17 cellular contexts compared by ENCODE assay signal in genomic region chr15:81335631-81336030, GRCh38. TPM values are rescaled to one million over a fixed set of nuclear protein-coding genes. Genes with fewer than 3 reads are reported as not detected.
A peak's percentile ranks its signal among the peaks of the same experiment; 100 is the strongest.
DNase-seq lines count a peak whose midpoint lies in the region; ATAC-seq and TF ChIP-seq lines count a peak whose summit lies in the region.
"Had no signal": no experiment of that assay in that cellular context is flagged by ENCODE, and none has a peak within 500 bp of the region (broad histone marks: within the 10 kb centered on the region; RNA-seq: fewer than 3 reads in every experiment).

No MANE protein-coding gene starts in this region.

- H2AK5ac ChIP-seq in trophoblast cell (ENCODE audit: low read length), result no peak overlapping the region

- H3K79me2 ChIP-seq in hepatocyte (no peaks in the 10 kb centered on the region), trophoblast cell (ENCODE audit: control insufficient read depth, insufficient read depth, low read length, poor library complexity) (no peaks in the 10 kb centered on the region)

- no peak overlapping the region for H2BK5ac ChIP-seq in trophoblast cell (ENCODE audit: low read depth, low read length, poor library complexity)

- peak overlapping the region; percentile 97 for H3K23ac ChIP-seq in trophoblast cell (ENCODE audit: low read length)

- no peak overlapping the region for H2BK120ac ChIP-seq in trophoblast cell (ENCODE audit: insufficient read depth, low read length, poor library complexity)

- WGBS in hepatocyte (ENCODE audit: low lambda C conversion rate, missing lambda C conversion rate), result 89% methylated on average over 4 of the region's 4 CpGs
- WGBS in trophoblast cell (ENCODE audit: extremely low coverage, insufficient coverage, insufficient read length), result no CpG with 5 or more reads among the region's 4 CpGs

- H3K36me3 ChIP-seq in left ventricle myocardium inferior, result no peaks in the 10 kb centered on the region
- no peaks in the 10 kb centered on the region for H3K36me3 ChIP-seq in hepatocyte (replicated peaks; ENCODE audit: insufficient read depth, low read depth)
- no peaks in the 10 kb centered on the region for H3K36me3 ChIP-seq in trophoblast cell (ENCODE audit: control insufficient read depth in 1 of 2, insufficient read depth in 2 of 2, low read length in 2 of 2)
- H3K36me3 ChIP-seq: BLaER1 had no signal

- ATAC-seq in left ventricle myocardium superior (no peak), left colon (no peak)

- H2AFZ ChIP-seq in hepatocyte (no peak overlapping the region), trophoblast cell (ENCODE audit: insufficient read depth, low read length, poor library complexity) (no peak overlapping the region)

- H3K9me3 ChIP-seq in left ventricle myocardium inferior (replicated peaks) (no peaks in the 10 kb centered on the region), hepatocyte (ENCODE audit: low read depth) (no peaks in the 10 kb centered on the region), trophoblast cell (ENCODE audit: insufficient read depth, low read depth, low read length) (no peaks in the 10 kb centered on the region)
- H3K9me3 ChIP-seq: BLaER1 had no signal

- H3K9ac ChIP-seq in trophoblast cell (ENCODE audit: low read length), result no peak overlapping the region
- H3K9ac ChIP-seq: BLaER1 had no signal

- H3K4me2 ChIP-seq in hepatocyte (no peak overlapping the region), trophoblast cell (ENCODE audit: low read length) (no peak overlapping the region)
- H3K4me2 ChIP-seq: BLaER1 had no signal

- no peak overlapping the region for H4K12ac ChIP-seq in trophoblast cell (ENCODE audit: low read depth, low read length)

- intact Hi-C loops in left ventricle myocardium inferior (cut with micrococcal nuclease), result loop anchor here (10.0 kb wide), 1 partner anchor 61 kb away; no protein-coding TSS in a partner anchor
- intact Hi-C loops in left ventricle myocardium superior (cut with micrococcal nuclease), result no loop called here
- intact Hi-C loops in left colon (cut with DNase I, micrococcal nuclease), result no loop called here

- no peak overlapping the region for H2BK12ac ChIP-seq in trophoblast cell (ENCODE audit: low read length)

- H3K79me1 ChIP-seq in trophoblast cell (ENCODE audit: low read length), result no peaks in the 10 kb centered on the region

- H4K8ac ChIP-seq in trophoblast cell (ENCODE audit: low read depth, low read length), result no peak overlapping the region

- H3K27ac ChIP-seq in left ventricle myocardium inferior (replicated peaks) (peak overlapping the region; percentile 24), hepatocyte (peak overlapping the region; percentile 38), trophoblast cell (ENCODE audit: low read depth, low read length) (no peak overlapping the region)
- H3K27ac ChIP-seq: BLaER1 had no signal

- TF ChIP-seq CTCF in left ventricle myocardium inferior (IDR thresholded peaks at IDR 0.05; ENCODE audit: borderline replicate concordance) (no peak), hepatocyte (IDR thresholded peaks at IDR 0.05; ENCODE audit: poor library complexity) (no peak)

- DNase-seq in left ventricle myocardium inferior (no peak), left ventricle myocardium superior (no peak), hepatocyte (ENCODE audit: low spot score) (no peak), trophoblast cell (no peak), midbrain (lab: John Stamatoyannopoulos, UW) (no peak), NCI-H2107 (lab: John Stamatoyannopoulos, UW) (no peak), left colon (no peak)
- DNase-seq: 8988T; Calu3; CD4-positive, alpha-beta memory T cell; GF-D8; GOT3; H9 had no signal

- H3K4me1 ChIP-seq in left ventricle myocardium inferior (peaks cover 25% of the 10 kb centered on the region), hepatocyte (ENCODE audit: insufficient read depth) (peaks cover 39% of the 10 kb centered on the region), trophoblast cell (ENCODE audit: control insufficient read depth in 1 of 2, insufficient read depth in 2 of 2, low read length in 2 of 2) (peaks cover 3 to 5% of the 10 kb centered on the region in 2 experiments)

- no peaks in the 10 kb centered on the region for H4K20me1 ChIP-seq in hepatocyte (ENCODE audit: insufficient read depth, poor library complexity, severe bottlenecking)
- H4K20me1 ChIP-seq: BLaER1 had no signal

- H3K18ac ChIP-seq in trophoblast cell (ENCODE audit: low read length), result no peak overlapping the region

- no peaks in the 10 kb centered on the region for H3K9me2 ChIP-seq in hepatocyte (replicated peaks; ENCODE audit: insufficient read depth)

- H3K4me3 ChIP-seq in left ventricle myocardium inferior (no peak overlapping the region), hepatocyte (no peak overlapping the region), trophoblast cell (ENCODE audit: low read depth, low read length) (no peak overlapping the region)
- H3K4me3 ChIP-seq: BLaER1 had no signal

- H3K4ac ChIP-seq in trophoblast cell (ENCODE audit: low read depth, low read length), result no peak overlapping the region

- no peak overlapping the region for H4K91ac ChIP-seq in trophoblast cell (ENCODE audit: low read depth, low read length)

- H3K14ac ChIP-seq in trophoblast cell (ENCODE audit: low read length), result no peak overlapping the region

- H3K27me3 ChIP-seq in left ventricle myocardium inferior (ENCODE audit: low read depth) (no peaks in the 10 kb centered on the region), hepatocyte (no peaks in the 10 kb centered on the region), trophoblast cell (ENCODE audit: insufficient read depth, low read length) (no peaks in the 10 kb centered on the region)
- H3K27me3 ChIP-seq: BLaER1 had no signal

RNA-seq across cellular contexts. Expression of gene STARD5, which starts 11.7 kb away (rescaled TPM):
- total RNA-seq in left ventricle myocardium inferior (2.5 TPM), left ventricle myocardium superior (1.8 TPM), hepatocyte (7.2 and 8.2 TPM in 2 replicates), left colon (10 to 100 TPM; 32.7 to 36.4 TPM)
- polyA plus RNA-seq in hepatocyte, result 10.6 and 13.7 TPM in 2 replicates
- 2.6 and 2.7 TPM in 2 replicates for polyA plus RNA-seq in trophoblast cell (2013)

RNA-seq across cellular contexts. Expression of gene TMC3, which starts 38.4 kb away (rescaled TPM):
- total RNA-seq in left ventricle myocardium inferior, result not detected
- not detected for total RNA-seq in left ventricle myocardium superior
- total RNA-seq in hepatocyte, result 0.12 and 0.43 TPM in 2 replicates
- 0.19 TPM in 1 of 2 replicates, not detected in the other for polyA plus RNA-seq in hepatocyte
- 0.01 TPM in 1 of 2 replicates, not detected in the other for polyA plus RNA-seq in trophoblast cell (2013)
- not detected for total RNA-seq in left colon
- total RNA-seq: A673; Calu3; CD4-positive, alpha-beta memory T cell; H9 had no signal
- polyA plus RNA-seq: AG04450, CD14-positive monocyte had no signal
